19 cellular contexts compared by ENCODE assay signal in the genomic region with DNA sequence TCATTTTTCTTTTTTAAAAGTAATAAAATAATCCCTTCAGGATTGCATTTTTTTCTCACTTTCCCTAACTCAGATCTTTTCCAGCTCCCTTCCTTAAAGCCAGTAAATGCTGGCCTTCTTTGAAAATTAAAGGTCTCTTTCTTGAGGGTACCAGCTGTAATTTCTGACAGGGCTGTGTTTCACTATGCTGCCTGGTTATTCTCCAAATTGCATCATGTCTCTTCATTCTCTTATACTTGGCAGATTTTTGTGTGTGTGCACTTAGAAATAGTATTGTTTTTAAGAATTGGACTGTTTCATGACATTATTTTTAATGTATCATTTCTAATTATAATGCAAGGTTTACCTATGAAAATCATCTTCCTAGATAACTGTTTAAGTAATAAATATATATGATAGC.
"Had no signal": no experiment of that assay in that cellular context is flagged by ENCODE, and none has a peak within 500 bp of the region (broad histone marks: within the 10 kb centered on the region; RNA-seq: fewer than 3 reads in every experiment).

No MANE protein-coding gene starts in this region.

- H3K27ac ChIP-seq: epithelial cell of prostate, esophagus squamous epithelium, neutrophil, right lobe of liver, testis, tibial nerve, upper lobe of right lung, vagina had no signal

- H3K9me3 ChIP-seq: esophagus squamous epithelium, neutrophil, psoas muscle, right lobe of liver, testis, tibial nerve, upper lobe of right lung, vagina had no signal

- H3K27ac Mint-ChIP-seq: naive B cell; stimulated activated naive B cell treated with anti-CD40 and anti-IgM and Interleukin-4, amounts not matched to agents 10 μg/mL and 1 μg/mL and 100 μg/mL, for 72 hours had no signal

- ATAC-seq: left colon; right lobe of liver; stimulated activated naive B cell treated with anti-CD40 and anti-IgM and Interleukin-4, amounts not matched to agents 10 μg/mL and 1 μg/mL and 100 μg/mL, for 72 hours; stimulated activated naive CD8-positive, alpha-beta T cell treated with anti-CD3 and anti-CD28 coated beads, Interleukin-15, amount 100 ng/mL, for 72 hours; upper lobe of right lung had no signal

- H3K4me1 ChIP-seq: esophagus squamous epithelium, right lobe of liver, testis, tibial nerve, upper lobe of right lung had no signal

- DNase-seq: effector memory CD4-positive, alpha-beta T cell; esophagus squamous epithelium; left colon; left ventricle myocardium superior; mesendoderm; naive B cell; psoas muscle; retina; right lobe of liver; stimulated activated CD4-positive, alpha-beta T cell treated with anti-CD3 and anti-CD28 coated beads, Interleukin-4, amount 100 ng/mL, for 1 hour; stimulated activated CD8-positive, alpha-beta memory T cell treated with anti-CD3 and anti-CD28 coated beads, Interleukin-4, amount 100 ng/mL, for 48 hours; stimulated activated naive B cell treated with anti-CD40 and anti-IgM and Interleukin-4, amounts not matched to agents 10 μg/mL and 1 μg/mL and 100 μg/mL, for 72 hours; stimulated activated naive CD8-positive, alpha-beta T cell treated with anti-CD3 and anti-CD28 coated beads, Interleukin-15, amount 100 ng/mL, for 72 hours; testis; upper lobe of right lung had no signal

- H3K9me3 Mint-ChIP-seq: naive B cell; stimulated activated naive B cell treated with anti-CD40 and anti-IgM and Interleukin-4, amounts not matched to agents 10 μg/mL and 1 μg/mL and 100 μg/mL, for 72 hours had no signal

- H3K4me3 ChIP-seq: esophagus squamous epithelium, psoas muscle, right lobe of liver, testis, tibial nerve, upper lobe of right lung, vagina had no signal

- H3K4me3 Mint-ChIP-seq: naive B cell; stimulated activated naive B cell treated with anti-CD40 and anti-IgM and Interleukin-4, amounts not matched to agents 10 μg/mL and 1 μg/mL and 100 μg/mL, for 72 hours; stimulated activated naive CD8-positive, alpha-beta T cell treated with anti-CD3 and anti-CD28 coated beads, Interleukin-15, amount 100 ng/mL, for 72 hours had no signal

- H3K27me3 ChIP-seq: esophagus squamous epithelium, neutrophil, right lobe of liver, testis, tibial nerve, upper lobe of right lung, vagina had no signal

- H3K36me3 ChIP-seq: neutrophil, vagina had no signal

- H3K27me3 Mint-ChIP-seq: naive B cell; stimulated activated naive B cell treated with anti-CD40 and anti-IgM and Interleukin-4, amounts not matched to agents 10 μg/mL and 1 μg/mL and 100 μg/mL, for 72 hours; stimulated activated naive CD8-positive, alpha-beta T cell treated with anti-CD3 and anti-CD28 coated beads, Interleukin-15, amount 100 ng/mL, for 72 hours had no signal
